32 cellular contexts compared by ENCODE assay signal in the genomic region with DNA sequence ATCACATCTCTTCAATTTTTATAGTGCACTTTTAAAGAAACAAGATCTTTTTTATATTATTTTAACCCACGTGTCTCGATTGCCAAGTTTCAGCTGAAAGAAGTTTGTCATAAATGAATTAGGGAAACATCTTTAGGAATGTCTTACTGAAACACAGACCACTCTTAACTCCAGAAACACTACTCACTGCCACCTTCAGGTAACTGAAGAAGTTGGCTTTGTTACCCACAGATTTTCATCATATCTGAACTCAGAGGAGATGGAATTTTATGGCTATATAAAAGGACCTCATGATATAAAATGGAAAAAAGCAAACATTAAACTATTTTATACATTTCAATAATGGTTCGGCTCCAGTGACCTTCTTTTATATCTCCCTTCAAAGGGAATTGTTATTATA.
A peak's percentile ranks its signal among the peaks of the same experiment; 100 is the strongest.
DNase-seq lines count a peak whose midpoint lies in the region; ATAC-seq and TF ChIP-seq lines count a peak whose summit lies in the region.
"Had no signal": no experiment of that assay in that cellular context is flagged by ENCODE, and none has a peak within 500 bp of the region (broad histone marks: within the 10 kb centered on the region; RNA-seq: fewer than 3 reads in every experiment).

No MANE protein-coding gene starts in this region.

- POLR2A ChIA-PET in AG04450 (lab: Yijun Ruan, JAX), result no interaction called here

- intact Hi-C loops in left ventricle myocardium superior (cut with micrococcal nuclease), result no loop called here

- H3K9me3 ChIP-seq in AG04450 (ENCODE audit: control insufficient read depth, insufficient read depth, low read length), result no peaks in the 10 kb centered on the region
- H3K9me3 ChIP-seq: mucosa of descending colon, ovary, Peyer's patch, SJSA1, stomach, tibial artery had no signal

- TF ChIP-seq CTCF in AG04450 (IDR thresholded peaks at IDR 0.05; ENCODE audit: low read depth, low read length) (peak; percentile 32; the same call in 1 of the 2 replicates), LNCaP clone FGC (IDR thresholded peaks at IDR 0.05; ENCODE audit: control insufficient read depth, extremely low read depth, insufficient read depth) (peak; percentile 30), astrocyte of the cerebellum (IDR thresholded peaks at IDR 0.05; ENCODE audit: low read depth, low read length, missing control alignments) (peak; percentile 24), fibroblast of pulmonary artery (IDR thresholded peaks at IDR 0.05; ENCODE audit: low read length, missing control alignments) (peak; percentile 24)

- no peak overlapping the region for H3K4me3 ChIP-seq in AG04450 (ENCODE audit: low read depth, low read length)
- H3K4me3 ChIP-seq in LNCaP clone FGC (ENCODE audit: low read depth, low read length), result no peak overlapping the region
- H3K4me3 ChIP-seq in astrocyte of the cerebellum (ENCODE audit: low read depth, low read length), result no peak overlapping the region
- no peak overlapping the region for H3K4me3 ChIP-seq in fibroblast of pulmonary artery (replicated peaks; ENCODE audit: low read depth, low read length)
- H3K4me3 ChIP-seq: dorsolateral prefrontal cortex, lung, mucosa of descending colon, ovary, Peyer's patch, SJSA1, smooth muscle cell, stomach, tibial artery had no signal

- H3K27ac ChIP-seq in AG04450 (ENCODE audit: low read depth, low read length), result no peak overlapping the region
- H3K27ac ChIP-seq: dorsolateral prefrontal cortex, ovary, Peyer's patch, SJSA1, stomach, tibial artery had no signal

- H3K27me3 ChIP-seq in AG04450 (ENCODE audit: control insufficient read depth, insufficient read depth, low read length), result no peaks in the 10 kb centered on the region
- H3K27me3 ChIP-seq: dorsolateral prefrontal cortex, ovary, Peyer's patch, SJSA1, stomach, tibial artery had no signal

- DNase-seq in AG04450 (ENCODE audit: low read depth, low spot score), result no peak
- no peak for DNase-seq in LNCaP clone FGC (ENCODE audit: low read depth)
- DNase-seq in astrocyte of the cerebellum (ENCODE audit: low read depth), result no peak
- DNase-seq in fibroblast of pulmonary artery (ENCODE audit: low read depth), result no peak
- no peak for DNase-seq in left ventricle myocardium superior
- no peak for DNase-seq in NCI-H526 treated with DMSO at 0.1 percent for 48 hours (lab: John Stamatoyannopoulos, UW)
- DNase-seq: 8988T; activated CD4-positive, CD25-positive, alpha-beta regulatory T cell treated with anti-CD3 and anti-CD28 coated beads, Interleukin-2, amount 50 U/mL, for 72 hours; activated CD8-positive, alpha-beta T cell treated with anti-CD3 and anti-CD28 coated beads, Interleukin-2, amount 10 ng/mL, durations not matched to agents 7 days and 5 days; AML-193; aorta; CD8-positive, alpha-beta memory T cell; dorsolateral prefrontal cortex; kidney; mucosa of descending colon; NCI-H1436 treated with DMSO at 0.1 percent for 48 hours; NCI-H2171 treated with DMSO at 0.1 percent for 48 hours; NCI-H524; ovary; Peyer's patch; retina; stimulated activated CD4-positive, alpha-beta T cell treated with anti-CD3 and anti-CD28 coated beads, Interleukin-1b, Interleukin-23, amount 100 ng/mL, for 48 hours; stimulated activated CD8-positive, alpha-beta memory T cell treated with anti-CD3 and anti-CD28 coated beads, Interleukin-4, amount 100 ng/mL, for 48 hours; stomach; tibial artery had no signal

- CTCF ChIA-PET in AG04450 (lab: Charles Lee), result interaction anchor here (0.7 kb wide), 1 partner anchor 10 kb away, joined by 4 read pairs; no protein-coding TSS in a partner anchor

- in situ Hi-C loops in astrocyte of the cerebellum (cut with HindIII; ENCODE audit: low sequenced_read_pairs), result no loop called here

- ATAC-seq in HG02763 (IDR thresholded peaks at IDR 0.05; ENCODE audit: unreplicated experiment), result no peak
- no peak for ATAC-seq in left ventricle myocardium superior
- no peak for ATAC-seq in HG03097 (IDR thresholded peaks at IDR 0.05; ENCODE audit: low FRiP score, unreplicated experiment)
- ATAC-seq: activated CD8-positive, alpha-beta T cell treated with anti-CD3 and anti-CD28 coated beads, Interleukin-2, amount 10 ng/mL, durations not matched to agents 7 days and 5 days; activated naive CD4-positive, alpha-beta T cell treated with anti-CD3 and anti-CD28 coated beads, Interleukin-2, amount 50 U/mL, for 72 hours; mucosa of descending colon; natural killer cell treated with Interleukin-12 subunit alpha and Interleukin-12 subunit beta and Interleukin-15 and Interleukin-18, amount 100 ng/mL, for 72 hours had no signal
